9 cellular contexts compared by ENCODE assay signal in genomic region chr15:80403712-80404056, GRCh38. TPM values are rescaled to one million over a fixed set of nuclear protein-coding genes. Genes with fewer than 3 reads are reported as not detected.
DNase-seq lines count a peak whose midpoint lies in the region; ATAC-seq, FAIRE-seq and TF ChIP-seq lines count a peak whose summit lies in the region.
"Had no signal": no experiment of that assay in that cellular context is flagged by ENCODE, and none has a peak within 500 bp of the region (broad histone marks: within the 10 kb centered on the region; RNA-seq: fewer than 3 reads in every experiment).

No MANE protein-coding gene starts in this region.

- peak; percentile 24 to 41 for DNase-seq in SHP77 (lab: John Stamatoyannopoulos, UW)
- DNase-seq in SHP77 treated with DMSO at 0.1 percent for 48 hours (lab: John Stamatoyannopoulos, UW) = no peak
- DNase-seq in right lobe of liver = no peak
- DNase-seq in urothelium cell line (ENCODE audit: low spot score) = peak; percentile 57
- no peak for DNase-seq in GM19239 (ENCODE audit: insufficient read length, low spot score)
- no peak for DNase-seq in GDM1 (lab: John Stamatoyannopoulos, UW)

- no peaks in the 10 kb centered on the region for H3K4me1 ChIP-seq in right lobe of liver

- FAIRE-seq in urothelium cell line (lab: Jason Lieb, UNC) (no peak), GM19239 (lab: Jason Lieb, UNC) (no peak)

- H3K27me3 ChIP-seq in right lobe of liver = peaks cover 0 to 9% of the 10 kb centered on the region in 2 donors
- H3K27me3 ChIP-seq: adrenal gland had no signal

- H3K36me3 ChIP-seq in right lobe of liver = no peaks in the 10 kb centered on the region
- H3K36me3 ChIP-seq: adrenal gland had no signal

- no peak for TF ChIP-seq CTCF in right lobe of liver (IDR thresholded peaks at IDR 0.05)

- peak overlapping the region in 1 of 3 donors; percentile 46 for H3K4me3 ChIP-seq in right lobe of liver

- WGBS in right lobe of liver (ENCODE audit: insufficient coverage, low coverage, low lambda C conversion rate, missing lambda C conversion rate) = 19% methylated on average over 9 of the region's 30 CpGs

- ATAC-seq in right lobe of liver = peak in 3 of 4 donors; percentile 17 to 36 (median 34)
- ATAC-seq in HG02973 (IDR thresholded peaks at IDR 0.05; ENCODE audit: unreplicated experiment) = no peak

- H3K27ac ChIP-seq in cingulate gyrus (ENCODE audit: low read depth, low read length) = peak overlapping the region; percentile 83
- H3K27ac ChIP-seq in right lobe of liver = no peak overlapping the region

- no peak for TF ChIP-seq POLR2A in right lobe of liver (IDR thresholded peaks at IDR 0.05)

- intact Hi-C loops in right lobe of liver (cut with DNase I) = no loop called here

- H3K9me3 ChIP-seq in right lobe of liver = no peaks in the 10 kb centered on the region
- H3K9me3 ChIP-seq: adrenal gland had no signal

RNA-seq across cellular contexts. Expression of gene ARNT2, which starts 0.5 kb away (rescaled TPM):
- total RNA-seq in right lobe of liver = 1 to 10 TPM in 1 of 6 experiments, under 1 TPM in 5; 0.12 to 1.3 (median 0.46) TPM

Comparison
In these comparisons a context has a peak if more than half of its experiments do, and no peak if none do; other contexts are left out.
1. DNase-seq: peak in SHP77 (2 of 2) and urothelium cell line (single experiment); none in SHP77 treated with DMSO at 0.1 percent for 48 hours (single experiment), right lobe of liver (0 of 3), GM19239 (single experiment) and GDM1 (single experiment).